Comparison of ENCODE assay signal across 1 cellular context in genomic region chr6:30843611-30843998, GRCh38.
TF ChIP-seq lines count a peak whose summit lies in the region.

No MANE protein-coding gene starts in this region.

TF ChIP-seq in IMR-90, 13 proteins besides CTCF, POLR2A, EP300 and RAD21 (continued from another document):
- no peak for TF ChIP-seq SMC3 (IDR thresholded peaks at IDR 0.05; ENCODE audit: low read depth, low read length)
- no peak for TF ChIP-seq CEBPB (IDR thresholded peaks at IDR 0.05; ENCODE audit: low read depth, low read length)
- no peak for TF ChIP-seq NFE2L2 (IDR thresholded peaks at IDR 0.05; ENCODE audit: low read depth, low read length)
TF ChIP-seq in IMR-90: peak in this region for 0.
